In the genomic region with DNA sequence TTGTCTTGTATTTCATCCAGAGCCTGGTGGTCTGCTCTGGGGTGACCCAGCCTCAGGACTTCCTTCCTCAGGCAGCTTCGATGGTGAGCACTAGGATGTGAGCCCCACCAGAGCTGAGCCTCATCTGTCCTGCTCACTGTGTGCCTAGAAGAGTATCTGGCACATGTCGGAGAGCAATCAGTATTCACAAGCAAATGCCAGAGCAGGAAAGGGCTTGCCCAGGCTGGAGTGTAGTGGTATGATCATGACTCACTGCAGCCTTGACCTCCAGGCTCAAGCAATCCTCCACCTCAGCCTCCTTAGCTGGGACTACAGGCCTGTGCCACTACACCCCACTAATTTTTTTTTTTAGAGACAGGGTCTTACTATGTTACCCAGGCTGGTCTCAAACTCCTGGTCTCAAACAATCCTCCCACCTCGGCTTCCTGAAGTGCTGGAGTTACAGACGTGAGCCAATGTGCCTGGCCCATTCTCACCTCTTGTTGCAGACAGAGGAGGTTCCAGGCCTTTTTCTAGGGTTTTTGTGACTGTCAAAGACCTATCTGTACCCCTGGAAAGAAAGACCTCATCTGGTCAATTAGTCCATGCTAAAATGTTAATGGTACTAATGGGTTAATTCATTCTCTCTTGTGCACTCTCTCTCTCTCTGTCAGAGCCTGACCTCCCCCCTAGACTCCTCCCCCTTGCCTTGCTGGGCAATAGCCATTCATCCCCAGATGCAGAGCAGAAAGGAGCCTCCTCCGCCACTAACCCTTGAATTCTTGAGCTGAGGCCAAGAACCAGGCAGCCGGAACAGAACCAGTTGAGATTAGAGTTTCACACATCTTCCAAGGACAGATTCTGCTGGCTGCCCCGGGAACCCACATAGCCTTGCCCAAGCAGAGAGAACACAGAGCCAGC, we compare ENCODE assay signal across 9 cellular contexts.
DNase-seq lines count a peak whose midpoint lies in the region; ATAC-seq, FAIRE-seq and TF ChIP-seq lines count a peak whose summit lies in the region.
"Had no signal": no experiment of that assay in that cellular context is flagged by ENCODE, and none has a peak within 500 bp of the region (broad histone marks: within the 10 kb centered on the region; RNA-seq: fewer than 3 reads in every experiment).

No MANE protein-coding gene starts in this region.

- no peaks in the 10 kb centered on the region for H3K36me3 ChIP-seq in tibial artery

- peak overlapping the region; percentile 29 to 34 for H3K27ac ChIP-seq in tibial artery

- H3K4me3 ChIP-seq in cardiac fibroblast (replicated peaks in 1 of 2; ENCODE audit: low read depth in 2 of 2, low read length in 2 of 2) (no peak overlapping the region), tibial artery (no peak overlapping the region)

- DNase-seq in HTR-8/SVneo (ENCODE audit: insufficient read length, low spot score) (peak; percentile 75), cardiac fibroblast (ENCODE audit: low read depth in 2 of 2) (peak; percentile 86 to 98), kidney tubule cell (ENCODE audit: low spot score) (peak; percentile 96), tibial artery (peak; percentile 60 to 86), RKO (ENCODE audit: low spot score) (no peak)
- DNase-seq in stimulated activated CD4-positive, alpha-beta T cell treated with anti-CD3 and anti-CD28 coated beads, Interleukin-12 subunit alpha, Interleukin-12 subunit beta, amount 100 ng/mL, for 4 hours, result no peak
- DNase-seq: activated naive CD4-positive, alpha-beta T cell treated with anti-CD3 and anti-CD28 coated beads, Interleukin-2, amount 10 ng/mL, durations not matched to agents 7 days and 5 days had no signal

- FAIRE-seq in HTR-8/SVneo (lab: Jason Lieb, UNC), result peak; percentile 49

- peaks cover 0 to 21% (median 17%) of the 10 kb centered on the region in 4 donors for H3K4me1 ChIP-seq in tibial artery

- no peaks in the 10 kb centered on the region for H3K27me3 ChIP-seq in tibial artery

- TF ChIP-seq CTCF in cardiac fibroblast (IDR thresholded peaks at IDR 0.05; ENCODE audit: low read depth, low read length) (no peak), tibial artery (IDR thresholded peaks at IDR 0.05) (no peak)

- no peaks in the 10 kb centered on the region for H3K9me3 ChIP-seq in tibial artery

- intact Hi-C loops in tibial artery (cut with DNase I; ENCODE audit: low total_unique reads), result no loop called here

- no peak for ATAC-seq in GM19035 (IDR thresholded peaks at IDR 0.05; ENCODE audit: unreplicated experiment)
- no peak for ATAC-seq in GM21786 (IDR thresholded peaks at IDR 0.05; ENCODE audit: unreplicated experiment)

Comparison
In these comparisons a context has a peak if more than half of its experiments do, and no peak if none do; other contexts are left out.
1. DNase-seq: peak in HTR-8/SVneo (single experiment), cardiac fibroblast (2 of 2), kidney tubule cell (single experiment) and tibial artery (2 of 2); none in RKO (single experiment) and stimulated activated CD4-positive, alpha-beta T cell treated with anti-CD3 and anti-CD28 coated beads, Interleukin-12 subunit alpha, Interleukin-12 subunit beta, amount 100 ng/mL, for 4 hours (single experiment).